Comparison of ENCODE assay signal across 8 cellular contexts in genomic region chr9:128127568-128127989, GRCh38. TPM values are rescaled to one million over a fixed set of nuclear protein-coding genes. Genes with fewer than 3 reads are reported as not detected.
DNase-seq lines count a peak whose midpoint lies in the region; ATAC-seq and TF ChIP-seq lines count a peak whose summit lies in the region.

PTGES2 (minus strand) TSS chr9:128127729; CDS start chr9:128127717, 12 bp downstream.

- peak within 1 kb of the TSS; percentile 100 for H3K27ac Mint-ChIP-seq in Caco-2 (ENCODE audit: unreplicated experiment)
- peak within 1 kb of the TSS; percentile 95 for H3K27ac Mint-ChIP-seq in activated T-helper 17 cell treated with anti-CD3 and anti-CD28 coated beads, Interleukin-2, amount 50 U/mL, for 72 hours
- peak within 1 kb of the TSS; percentile 92 to 99 for H3K27ac Mint-ChIP-seq in natural killer cell treated with Interleukin-12 subunit alpha and Interleukin-12 subunit beta and Interleukin-15 and Interleukin-18, amount 100 ng/mL, for 72 hours

- no TSS peak for BruUV-seq in Caco-2 (replicated peaks; lab: Mats Ljungman, UMichigan)

- peaks cover 10% of the 10 kb centered on the region for H3K4me1 Mint-ChIP-seq in Caco-2 (ENCODE audit: low read depth, unreplicated experiment)
- peaks cover 24% of the 10 kb centered on the region for H3K4me1 Mint-ChIP-seq in activated T-helper 17 cell treated with anti-CD3 and anti-CD28 coated beads, Interleukin-2, amount 50 U/mL, for 72 hours
- peaks cover 25 to 26% of the 10 kb centered on the region in 2 donors for H3K4me1 Mint-ChIP-seq in natural killer cell treated with Interleukin-12 subunit alpha and Interleukin-12 subunit beta and Interleukin-15 and Interleukin-18, amount 100 ng/mL, for 72 hours (ENCODE audit: low read depth in 2 of 2)

- no peaks in the 10 kb centered on the region for H3K9me3 ChIP-seq in Caco-2

- no peaks in the 10 kb centered on the region for H3K27me3 Mint-ChIP-seq in Caco-2 (ENCODE audit: insufficient read depth, unreplicated experiment)
- H3K27me3 Mint-ChIP-seq in activated T-helper 17 cell treated with anti-CD3 and anti-CD28 coated beads, Interleukin-2, amount 50 U/mL, for 72 hours, result no peaks in the 10 kb centered on the region
- peaks cover 0 to 1% of the 10 kb centered on the region in 2 donors for H3K27me3 Mint-ChIP-seq in natural killer cell treated with Interleukin-12 subunit alpha and Interleukin-12 subunit beta and Interleukin-15 and Interleukin-18, amount 100 ng/mL, for 72 hours

- H3K9me3 Mint-ChIP-seq in Caco-2 (ENCODE audit: unreplicated experiment), result no peaks in the 10 kb centered on the region
- no peaks in the 10 kb centered on the region for H3K9me3 Mint-ChIP-seq in activated T-helper 17 cell treated with anti-CD3 and anti-CD28 coated beads, Interleukin-2, amount 50 U/mL, for 72 hours
- no peaks in the 10 kb centered on the region for H3K9me3 Mint-ChIP-seq in natural killer cell treated with Interleukin-12 subunit alpha and Interleukin-12 subunit beta and Interleukin-15 and Interleukin-18, amount 100 ng/mL, for 72 hours

- H3K27me3 ChIP-seq in Caco-2 (replicated peaks; ENCODE audit: control insufficient read depth, insufficient read depth, low read length), result no peaks in the 10 kb centered on the region

- TF ChIP-seq CTCF in Caco-2 (IDR thresholded peaks at IDR 0.05; ENCODE audit: insufficient read depth in 1 of 2, low read depth in 1 of 2, low read length in 1 of 2, severe bottlenecking in 1 of 2, unreplicated experiment in 1 of 2), result no peak
- TF ChIP-seq CTCF in fibroblast of pulmonary artery (IDR thresholded peaks at IDR 0.05; ENCODE audit: low read length, missing control alignments), result no peak

- intact Hi-C loops in Caco-2 (cut with micrococcal nuclease; ENCODE audit: unreplicated experiment), result loop anchor here (5.0 kb wide), 1 partner anchor 65 kb away; the partner anchor contains the start of gene CIZ1

- POLR2A ChIA-PET in Caco-2 (lab: Charles Lee), result no interaction called here

- H3K36me3 ChIP-seq in Caco-2 (ENCODE audit: control insufficient read depth, insufficient read depth, low read length), result peaks cover 4% of the 10 kb centered on the region; the same call in 1 of the 2 replicates

- peak within 1 kb of the TSS; percentile 97 for H3K4me3 Mint-ChIP-seq in Caco-2 (ENCODE audit: unreplicated experiment)
- peak within 1 kb of the TSS; percentile 97 for H3K4me3 Mint-ChIP-seq in activated T-helper 17 cell treated with anti-CD3 and anti-CD28 coated beads, Interleukin-2, amount 50 U/mL, for 72 hours
- peak within 1 kb of the TSS; percentile 88 for H3K4me3 Mint-ChIP-seq in natural killer cell treated with Interleukin-12 subunit alpha and Interleukin-12 subunit beta and Interleukin-15 and Interleukin-18, amount 100 ng/mL, for 72 hours

- CTCF ChIA-PET in Caco-2 (lab: Charles Lee), result interaction anchor here (1.6 kb wide), 1 partner anchor 10 kb away, joined by 11 read pairs; no protein-coding TSS in a partner anchor

- H3K4me1 ChIP-seq in Caco-2, result peaks cover 9% of the 10 kb centered on the region; the same call in 1 of the 2 replicates

- peak; percentile 84 to 91 for DNase-seq in Caco-2
- peak; percentile 35 for DNase-seq in HS-5 (ENCODE audit: low read depth)
- DNase-seq in RPMI7951 (ENCODE audit: low read depth), result peak; percentile 86
- DNase-seq in fibroblast of pulmonary artery (ENCODE audit: low read depth), result peak; percentile 86
- DNase-seq in natural killer cell treated with Interleukin-12 subunit alpha and Interleukin-12 subunit beta and Interleukin-15 and Interleukin-18, amount 100 ng/mL, for 72 hours (ENCODE audit: low spot score), result peak; percentile 89
- peak; percentile 77 for DNase-seq in stimulated activated naive CD4-positive, alpha-beta T cell treated with Interleukin-2 at 50 U/mL for 16 hours (lab: John Stamatoyannopoulos, UW)

- peak within 1 kb of the TSS; percentile 96 for H3K4me3 ChIP-seq in Caco-2 (ENCODE audit: low read depth, low read length)
- peak within 1 kb of the TSS; percentile 93 for H3K4me3 ChIP-seq in fibroblast of pulmonary artery (replicated peaks; ENCODE audit: low read depth, low read length)

- peak; percentile 59 for ATAC-seq in GM19463 (IDR thresholded peaks at IDR 0.05; ENCODE audit: unreplicated experiment)
- peak; percentile 70 for ATAC-seq in activated T-helper 17 cell treated with anti-CD3 and anti-CD28 coated beads, Interleukin-2, amount 50 U/mL, for 72 hours (replicated peaks)
- ATAC-seq in natural killer cell treated with Interleukin-12 subunit alpha and Interleukin-12 subunit beta and Interleukin-15 and Interleukin-18, amount 100 ng/mL, for 72 hours, result peak; percentile 81 to 83

- peaks cover 33% of the 10 kb centered on the region for H3K36me3 Mint-ChIP-seq in Caco-2 (ENCODE audit: insufficient read depth, unreplicated experiment)
- peaks cover 23% of the 10 kb centered on the region for H3K36me3 Mint-ChIP-seq in activated T-helper 17 cell treated with anti-CD3 and anti-CD28 coated beads, Interleukin-2, amount 50 U/mL, for 72 hours (ENCODE audit: low read depth)
- no peaks in the 10 kb centered on the region for H3K36me3 Mint-ChIP-seq in natural killer cell treated with Interleukin-12 subunit alpha and Interleukin-12 subunit beta and Interleukin-15 and Interleukin-18, amount 100 ng/mL, for 72 hours

RNA-seq across cellular contexts. Expression of gene PTGES2, which starts in this region (rescaled TPM):
- 114 and 123 TPM in 2 replicates for total RNA-seq in Caco-2 (2022)
- 28.5 and 37.2 TPM in 2 replicates for total RNA-seq in RPMI7951 (2014; rRNA removed; shearing (Covaris generic))
- total RNA-seq in activated T-helper 17 cell treated with anti-CD3 and anti-CD28 coated beads, Interleukin-2, amount 50 U/mL, for 72 hours, result 10 to 100 TPM; 15.3 to 32.3 TPM
- 100 to 1,000 TPM in 1 of 2 donors, 10 to 100 TPM in 1; 56.8 to 110 TPM for total RNA-seq in natural killer cell treated with Interleukin-12 subunit alpha and Interleukin-12 subunit beta and Interleukin-15 and Interleukin-18, amount 100 ng/mL, for 72 hours

Comparison
In these comparisons a context has a peak if more than half of its experiments do, and no peak if none do; other contexts are left out.
1. Peak in every context shown above with its lines: DNase-seq, ATAC-seq and H3K4me3 ChIP-seq.
2. DNase-seq: peak in every context shown above with its lines; median percentile 89 in natural killer cell treated with Interleukin-12 subunit alpha and Interleukin-12 subunit beta and Interleukin-15 and Interleukin-18, amount 100 ng/mL, for 72 hours; 88 in Caco-2; 86 in RPMI7951; 86 in fibroblast of pulmonary artery; 77 in stimulated activated naive CD4-positive, alpha-beta T cell treated with Interleukin-2 at 50 U/mL for 16 hours; 35 in HS-5.